Comparison of ENCODE assay signal across 1 cellular context in the genomic region with DNA sequence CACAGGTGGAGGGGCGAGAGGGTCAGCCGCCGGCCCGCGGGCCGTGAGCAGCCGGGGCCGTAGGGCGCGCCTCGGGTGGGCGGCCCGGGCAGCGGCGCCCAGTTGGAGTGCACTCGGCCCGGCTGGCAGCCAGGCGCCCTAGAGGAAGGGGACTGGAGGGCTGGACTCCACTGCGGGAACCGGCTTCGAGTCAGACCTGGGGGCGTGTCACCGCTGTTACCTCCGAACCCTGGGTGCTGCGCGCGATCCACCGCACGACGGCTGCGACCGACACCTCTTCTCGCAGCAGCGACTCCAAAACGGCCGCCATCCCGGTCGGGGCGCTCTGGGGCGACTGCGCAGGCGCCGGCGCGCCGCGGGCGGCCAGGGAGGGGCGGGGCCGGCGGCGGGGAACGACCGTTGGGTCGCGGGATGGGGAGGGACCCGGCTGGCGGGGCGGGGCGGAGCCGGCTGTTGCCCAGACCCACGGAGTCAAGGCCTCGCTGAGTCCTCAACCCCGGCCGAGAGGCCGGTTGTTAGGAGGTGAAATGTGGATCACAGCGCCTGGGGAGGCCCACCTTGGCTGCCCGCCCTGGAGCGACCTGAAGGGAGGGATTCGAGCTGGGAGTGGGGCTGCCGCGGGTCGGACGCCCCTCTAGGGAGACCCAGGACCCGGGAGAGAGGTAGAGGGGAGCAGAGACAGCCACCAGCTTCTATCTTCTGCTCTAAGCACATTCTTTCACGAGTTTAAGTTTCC.
TF ChIP-seq lines count a peak whose summit lies in the region.

A gene with protein sequence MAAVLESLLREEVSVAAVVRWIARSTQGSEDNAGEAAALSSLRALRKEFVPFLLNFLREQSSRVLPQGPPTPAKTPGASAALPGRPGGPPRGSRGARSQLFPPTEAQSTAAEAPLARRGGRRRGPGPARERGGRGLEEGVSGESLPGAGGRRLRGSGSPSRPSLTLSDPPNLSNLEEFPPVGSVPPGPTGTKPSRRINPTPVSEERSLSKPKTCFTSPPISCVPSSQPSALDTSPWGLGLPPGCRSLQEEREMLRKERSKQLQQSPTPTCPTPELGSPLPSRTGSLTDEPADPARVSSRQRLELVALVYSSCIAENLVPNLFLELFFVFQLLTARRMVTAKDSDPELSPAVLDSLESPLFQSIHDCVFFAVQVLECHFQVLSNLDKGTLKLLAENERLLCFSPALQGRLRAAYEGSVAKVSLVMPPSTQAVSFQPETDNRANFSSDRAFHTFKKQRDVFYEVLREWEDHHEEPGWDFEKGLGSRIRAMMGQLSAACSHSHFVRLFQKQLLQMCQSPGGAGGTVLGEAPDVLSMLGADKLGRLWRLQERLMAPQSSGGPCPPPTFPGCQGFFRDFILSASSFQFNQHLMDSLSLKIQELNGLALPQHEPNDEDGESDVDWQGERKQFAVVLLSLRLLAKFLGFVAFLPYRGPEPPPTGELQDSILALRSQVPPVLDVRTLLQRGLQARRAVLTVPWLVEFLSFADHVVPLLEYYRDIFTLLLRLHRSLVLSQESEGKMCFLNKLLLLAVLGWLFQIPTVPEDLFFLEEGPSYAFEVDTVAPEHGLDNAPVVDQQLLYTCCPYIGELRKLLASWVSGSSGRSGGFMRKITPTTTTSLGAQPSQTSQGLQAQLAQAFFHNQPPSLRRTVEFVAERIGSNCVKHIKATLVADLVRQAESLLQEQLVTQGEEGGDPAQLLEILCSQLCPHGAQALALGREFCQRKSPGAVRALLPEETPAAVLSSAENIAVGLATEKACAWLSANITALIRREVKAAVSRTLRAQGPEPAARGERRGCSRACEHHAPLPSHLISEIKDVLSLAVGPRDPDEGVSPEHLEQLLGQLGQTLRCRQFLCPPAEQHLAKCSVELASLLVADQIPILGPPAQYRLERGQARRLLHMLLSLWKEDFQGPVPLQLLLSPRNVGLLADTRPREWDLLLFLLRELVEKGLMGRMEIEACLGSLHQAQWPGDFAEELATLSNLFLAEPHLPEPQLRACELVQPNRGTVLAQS (minus strand): TSS at position 336 of the 736 bp plus-strand sequence. CDS start 26 bp downstream, at position 310.

TF ChIP-seq in HepG2, 621 proteins besides CTCF, POLR2A, EP300 and RAD21 (continued from another document and continues in another):
- no peak for TF ChIP-seq ZBTB33 (CRISPR knock-in tag; IDR thresholded peaks at IDR 0.05)
- TF ChIP-seq, protein P1, sequence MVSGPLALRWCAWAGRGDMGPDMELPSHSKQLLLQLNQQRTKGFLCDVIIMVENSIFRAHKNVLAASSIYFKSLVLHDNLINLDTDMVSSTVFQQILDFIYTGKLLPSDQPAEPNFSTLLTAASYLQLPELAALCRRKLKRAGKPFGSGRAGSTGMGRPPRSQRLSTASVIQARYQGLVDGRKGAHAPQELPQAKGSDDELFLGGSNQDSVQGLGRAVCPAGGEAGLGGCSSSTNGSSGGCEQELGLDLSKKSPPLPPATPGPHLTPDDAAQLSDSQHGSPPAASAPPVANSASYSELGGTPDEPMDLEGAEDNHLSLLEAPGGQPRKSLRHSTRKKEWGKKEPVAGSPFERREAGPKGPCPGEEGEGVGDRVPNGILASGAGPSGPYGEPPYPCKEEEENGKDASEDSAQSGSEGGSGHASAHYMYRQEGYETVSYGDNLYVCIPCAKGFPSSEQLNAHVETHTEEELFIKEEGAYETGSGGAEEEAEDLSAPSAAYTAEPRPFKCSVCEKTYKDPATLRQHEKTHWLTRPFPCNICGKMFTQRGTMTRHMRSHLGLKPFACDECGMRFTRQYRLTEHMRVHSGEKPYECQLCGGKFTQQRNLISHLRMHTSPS (CRISPR knock-in tag; IDR thresholded peaks at IDR 0.05; ENCODE audit: low read depth) = no peak
- TF ChIP-seq MED8 (CRISPR knock-in tag; IDR thresholded peaks at IDR 0.05; ENCODE audit: insufficient replicate concordance) = peak; percentile 48
- TF ChIP-seq CBX5 (CRISPR knock-in tag; IDR thresholded peaks at IDR 0.05; ENCODE audit: borderline replicate concordance) = no peak
- no peak for TF ChIP-seq ZNF124 (CRISPR knock-in tag; IDR thresholded peaks at IDR 0.05)
- TF ChIP-seq SAFB2 (CRISPR knock-in tag; IDR thresholded peaks at IDR 0.05; ENCODE audit: borderline replicate concordance, low read depth) = peak; percentile 25; the same call in 1 of the 2 replicates
- no peak for TF ChIP-seq LCORL (IDR thresholded peaks at IDR 0.05)
- 0 out of 2 replicates have a peak, but pooled peaks have one; percentile 33 for TF ChIP-seq LCORL (CRISPR knock-in tag; IDR thresholded peaks at IDR 0.05)
- TF ChIP-seq, protein P2, sequence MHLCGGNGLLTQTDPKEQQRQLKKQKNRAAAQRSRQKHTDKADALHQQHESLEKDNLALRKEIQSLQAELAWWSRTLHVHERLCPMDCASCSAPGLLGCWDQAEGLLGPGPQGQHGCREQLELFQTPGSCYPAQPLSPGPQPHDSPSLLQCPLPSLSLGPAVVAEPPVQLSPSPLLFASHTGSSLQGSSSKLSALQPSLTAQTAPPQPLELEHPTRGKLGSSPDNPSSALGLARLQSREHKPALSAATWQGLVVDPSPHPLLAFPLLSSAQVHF (CRISPR knock-in tag; IDR thresholded peaks at IDR 0.05) = no peak
- no peak for TF ChIP-seq THYN1 (CRISPR knock-in tag; IDR thresholded peaks at IDR 0.05; ENCODE audit: borderline replicate concordance, low read depth)
- TF ChIP-seq YEATS4 (CRISPR knock-in tag; IDR thresholded peaks at IDR 0.05; ENCODE audit: borderline replicate concordance) = 0 out of 2 replicates have a peak, but pooled peaks have one; percentile 30
- TF ChIP-seq KDM2A (CRISPR knock-in tag; IDR thresholded peaks at IDR 0.05; ENCODE audit: borderline replicate concordance, low read depth) = peak; percentile 59; the same call in 1 of the 2 replicates
- no peak for TF ChIP-seq ONECUT2 (CRISPR knock-in tag; IDR thresholded peaks at IDR 0.05)
- TF ChIP-seq, protein P3, sequence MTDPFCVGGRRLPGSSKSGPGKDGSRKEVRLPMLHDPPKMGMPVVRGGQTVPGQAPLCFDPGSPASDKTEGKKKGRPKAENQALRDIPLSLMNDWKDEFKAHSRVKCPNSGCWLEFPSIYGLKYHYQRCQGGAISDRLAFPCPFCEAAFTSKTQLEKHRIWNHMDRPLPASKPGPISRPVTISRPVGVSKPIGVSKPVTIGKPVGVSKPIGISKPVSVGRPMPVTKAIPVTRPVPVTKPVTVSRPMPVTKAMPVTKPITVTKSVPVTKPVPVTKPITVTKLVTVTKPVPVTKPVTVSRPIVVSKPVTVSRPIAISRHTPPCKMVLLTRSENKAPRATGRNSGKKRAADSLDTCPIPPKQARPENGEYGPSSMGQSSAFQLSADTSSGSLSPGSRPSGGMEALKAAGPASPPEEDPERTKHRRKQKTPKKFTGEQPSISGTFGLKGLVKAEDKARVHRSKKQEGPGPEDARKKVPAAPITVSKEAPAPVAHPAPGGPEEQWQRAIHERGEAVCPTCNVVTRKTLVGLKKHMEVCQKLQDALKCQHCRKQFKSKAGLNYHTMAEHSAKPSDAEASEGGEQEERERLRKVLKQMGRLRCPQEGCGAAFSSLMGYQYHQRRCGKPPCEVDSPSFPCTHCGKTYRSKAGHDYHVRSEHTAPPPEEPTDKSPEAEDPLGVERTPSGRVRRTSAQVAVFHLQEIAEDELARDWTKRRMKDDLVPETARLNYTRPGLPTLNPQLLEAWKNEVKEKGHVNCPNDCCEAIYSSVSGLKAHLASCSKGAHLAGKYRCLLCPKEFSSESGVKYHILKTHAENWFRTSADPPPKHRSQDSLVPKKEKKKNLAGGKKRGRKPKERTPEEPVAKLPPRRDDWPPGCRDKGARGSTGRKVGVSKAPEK (CRISPR knock-in tag; IDR thresholded peaks at IDR 0.05; ENCODE audit: borderline replicate concordance) = no peak
- TF ChIP-seq HNF1A (IDR thresholded peaks at IDR 0.05; ENCODE audit: low read depth) = no peak
- no peak for TF ChIP-seq HNF1A (CRISPR knock-in tag; IDR thresholded peaks at IDR 0.05; ENCODE audit: borderline replicate concordance)
- 0 out of 2 replicates have a peak, but pooled peaks have one; percentile 48 for TF ChIP-seq CAMTA2 (CRISPR knock-in tag; IDR thresholded peaks at IDR 0.05; ENCODE audit: borderline replicate concordance)
- TF ChIP-seq ZNF441 (CRISPR knock-in tag; IDR thresholded peaks at IDR 0.05; ENCODE audit: borderline replicate concordance) = peak; percentile 37; the same call in 1 of the 2 replicates
- TF ChIP-seq, protein P4, sequence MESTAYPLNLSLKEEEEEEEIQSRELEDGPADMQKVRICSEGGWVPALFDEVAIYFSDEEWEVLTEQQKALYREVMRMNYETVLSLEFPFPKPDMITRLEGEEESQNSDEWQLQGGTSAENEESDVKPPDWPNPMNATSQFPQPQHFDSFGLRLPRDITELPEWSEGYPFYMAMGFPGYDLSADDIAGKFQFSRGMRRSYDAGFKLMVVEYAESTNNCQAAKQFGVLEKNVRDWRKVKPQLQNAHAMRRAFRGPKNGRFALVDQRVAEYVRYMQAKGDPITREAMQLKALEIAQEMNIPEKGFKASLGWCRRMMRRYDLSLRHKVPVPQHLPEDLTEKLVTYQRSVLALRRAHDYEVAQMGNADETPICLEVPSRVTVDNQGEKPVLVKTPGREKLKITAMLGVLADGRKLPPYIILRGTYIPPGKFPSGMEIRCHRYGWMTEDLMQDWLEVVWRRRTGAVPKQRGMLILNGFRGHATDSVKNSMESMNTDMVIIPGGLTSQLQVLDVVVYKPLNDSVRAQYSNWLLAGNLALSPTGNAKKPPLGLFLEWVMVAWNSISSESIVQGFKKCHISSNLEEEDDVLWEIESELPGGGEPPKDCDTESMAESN (CRISPR knock-in tag; conservative IDR thresholded peaks at IDR 0.05) = no peak; the same call in 1 of the 2 replicates
- no peak for TF ChIP-seq ZNF878 (CRISPR knock-in tag; IDR thresholded peaks at IDR 0.05)
- no peak for TF ChIP-seq KAT2B (IDR thresholded peaks at IDR 0.05; ENCODE audit: borderline replicate concordance, low read depth, low read length)
- no peak for TF ChIP-seq MBD4 (IDR thresholded peaks at IDR 0.05; ENCODE audit: borderline replicate concordance, low read length)
- TF ChIP-seq, protein P5, sequence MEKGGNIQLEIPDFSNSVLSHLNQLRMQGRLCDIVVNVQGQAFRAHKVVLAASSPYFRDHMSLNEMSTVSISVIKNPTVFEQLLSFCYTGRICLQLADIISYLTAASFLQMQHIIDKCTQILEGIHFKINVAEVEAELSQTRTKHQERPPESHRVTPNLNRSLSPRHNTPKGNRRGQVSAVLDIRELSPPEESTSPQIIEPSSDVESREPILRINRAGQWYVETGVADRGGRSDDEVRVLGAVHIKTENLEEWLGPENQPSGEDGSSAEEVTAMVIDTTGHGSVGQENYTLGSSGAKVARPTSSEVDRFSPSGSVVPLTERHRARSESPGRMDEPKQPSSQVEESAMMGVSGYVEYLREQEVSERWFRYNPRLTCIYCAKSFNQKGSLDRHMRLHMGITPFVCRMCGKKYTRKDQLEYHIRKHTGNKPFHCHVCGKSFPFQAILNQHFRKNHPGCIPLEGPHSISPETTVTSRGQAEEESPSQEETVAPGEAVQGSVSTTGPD (CRISPR knock-in tag; IDR thresholded peaks at IDR 0.05) = no peak
- no peak for TF ChIP-seq ZNF224 (CRISPR knock-in tag; IDR thresholded peaks at IDR 0.05)
- no peak for TF ChIP-seq GABPA (IDR thresholded peaks at IDR 0.05; ENCODE audit: low read depth, low read length)
- no peak for TF ChIP-seq GABPA (CRISPR knock-in tag; IDR thresholded peaks at IDR 0.05; ENCODE audit: low read depth)
- no peak for TF ChIP-seq ZNF382 (CRISPR knock-in tag; IDR thresholded peaks at IDR 0.05; ENCODE audit: borderline replicate concordance)
- TF ChIP-seq HOXA9 (CRISPR knock-in tag; IDR thresholded peaks at IDR 0.05; ENCODE audit: borderline replicate concordance) = no peak
- TF ChIP-seq RARG (CRISPR knock-in tag; IDR thresholded peaks at IDR 0.05; ENCODE audit: low read depth) = no peak
- TF ChIP-seq ZSCAN22 (CRISPR knock-in tag; IDR thresholded peaks at IDR 0.05) = no peak
- TF ChIP-seq PHF8 (CRISPR knock-in tag; IDR thresholded peaks at IDR 0.05) = peak; percentile 87
- no peak for TF ChIP-seq CHD4 (IDR thresholded peaks at IDR 0.05; ENCODE audit: borderline replicate concordance, low read length)
- no peak for TF ChIP-seq DR1 (CRISPR knock-in tag; IDR thresholded peaks at IDR 0.05)
- peak; percentile 30; the same call in 1 of the 2 replicates for TF ChIP-seq ZNF430 (CRISPR knock-in tag; IDR thresholded peaks at IDR 0.05)
- TF ChIP-seq POGZ (CRISPR knock-in tag; IDR thresholded peaks at IDR 0.05) = no peak
- TF ChIP-seq ARNT2 (CRISPR knock-in tag; IDR thresholded peaks at IDR 0.05; ENCODE audit: low read depth) = peak; percentile 74
- TF ChIP-seq PTBP1 (IDR thresholded peaks at IDR 0.05; ENCODE audit: low read depth, low read length, poor library complexity, severe bottlenecking) = no peak
- TF ChIP-seq TCF7L2 (IDR thresholded peaks at IDR 0.05; ENCODE audit: low read depth, low read length) = no peak
